Comparison of ENCODE assay signal across 16 cellular contexts in genomic region chr5:72392326-72392733, GRCh38.
A peak's percentile ranks its signal among the peaks of the same experiment; 100 is the strongest.
DNase-seq lines count a peak whose midpoint lies in the region; ATAC-seq, FAIRE-seq and TF ChIP-seq lines count a peak whose summit lies in the region.
"Had no signal": no experiment of that assay in that cellular context is flagged by ENCODE, and none has a peak within 500 bp of the region (broad histone marks: within the 10 kb centered on the region; RNA-seq: fewer than 3 reads in every experiment).

No MANE protein-coding gene starts in this region.

- ATAC-seq in pancreas (peak in 3 of 4 donors; percentile 58 to 77 (median 61)), GM19023 (IDR thresholded peaks at IDR 0.05; ENCODE audit: unreplicated experiment) (no peak)
- ATAC-seq in stimulated activated naive B cell treated with anti-CD40 and anti-IgM and Interleukin-4, amounts not matched to agents 10 μg/mL and 1 μg/mL and 100 μg/mL, for 72 hours (replicated peaks) = no peak

- no peak overlapping the region for H3K4me3 ChIP-seq in AG10803 (ENCODE audit: low read length)
- H3K4me3 ChIP-seq in fibroblast of villous mesenchyme (ENCODE audit: low read depth, low read length) = no peak overlapping the region
- no peak overlapping the region for H3K4me3 ChIP-seq in pancreas
- H3K4me3 ChIP-seq: hepatocyte, skin epidermis, tibial nerve had no signal

- H3K79me2 ChIP-seq in H9 (ENCODE audit: insufficient read depth, low read length) = no peaks in the 10 kb centered on the region
- H3K79me2 ChIP-seq: hepatocyte had no signal

- H3K27me3 ChIP-seq in pancreas (no peaks in the 10 kb centered on the region), H9 (ENCODE audit: insufficient read depth, low read length) (no peaks in the 10 kb centered on the region)
- H3K27me3 ChIP-seq: hepatocyte, tibial nerve had no signal

- DNase-seq in AG10803 (ENCODE audit: low read depth) (peak; percentile 68), RWPE1 (ENCODE audit: low spot score) (peak; percentile 55), fibroblast of villous mesenchyme (ENCODE audit: low read depth) (peak; percentile 36), pancreas (no peak), H9 (no peak), NCI-H1048 (lab: John Stamatoyannopoulos, UW) (no peak)
- DNase-seq in stimulated activated naive B cell treated with anti-CD40 and anti-IgM and Interleukin-4, amounts not matched to agents 10 μg/mL and 1 μg/mL and 100 μg/mL, for 72 hours = no peak
- DNase-seq: activated CD4-positive, alpha-beta memory T cell treated with anti-CD3 and anti-CD28 coated beads, Interleukin-2, amount 10 ng/mL, durations not matched to agents 7 days and 5 days; activated naive CD4-positive, alpha-beta T cell treated with anti-CD3 and anti-CD28 coated beads, Interleukin-2, amount 10 ng/mL, durations not matched to agents 7 days and 5 days; NCI-H1694 treated with DMSO at 0.1 percent for 48 hours had no signal

- no peak for FAIRE-seq in pancreas (lab: Jason Lieb, UNC)

- no peak overlapping the region for H3K4me3 Mint-ChIP-seq in stimulated activated naive B cell treated with anti-CD40 and anti-IgM and Interleukin-4, amounts not matched to agents 10 μg/mL and 1 μg/mL and 100 μg/mL, for 72 hours
- no peak overlapping the region for H3K4me3 Mint-ChIP-seq in H9
- H3K4me3 Mint-ChIP-seq: activated CD4-positive, alpha-beta memory T cell treated with anti-CD3 and anti-CD28 coated beads, Interleukin-2, amount 10 ng/mL, durations not matched to agents 7 days and 5 days; activated naive CD4-positive, alpha-beta T cell treated with anti-CD3 and anti-CD28 coated beads, Interleukin-2, amount 10 ng/mL, durations not matched to agents 7 days and 5 days; B cell; T-helper 1 cell treated with Interleukin-12 subunit alpha and Interleukin-12 subunit beta and Interleukin-4 antibody, amounts not matched to agents 30 μg/mL and 1 μg/mL, for 36 hours had no signal

- H3K23ac ChIP-seq in H9 (ENCODE audit: insufficient read length, low read depth, low read length) = no peak overlapping the region

- peaks cover 3 to 18% of the 10 kb centered on the region in 2 donors for H3K27me3 Mint-ChIP-seq in stimulated activated naive B cell treated with anti-CD40 and anti-IgM and Interleukin-4, amounts not matched to agents 10 μg/mL and 1 μg/mL and 100 μg/mL, for 72 hours
- no peaks in the 10 kb centered on the region; the same call in 1 of the 2 replicates for H3K27me3 Mint-ChIP-seq in H9 (ENCODE audit: low read depth)

- H3T11ph ChIP-seq in H9 (ENCODE audit: low read length) = no peak overlapping the region

- peaks cover 0 to 5% of the 10 kb centered on the region in 2 donors for H3K4me1 Mint-ChIP-seq in stimulated activated naive B cell treated with anti-CD40 and anti-IgM and Interleukin-4, amounts not matched to agents 10 μg/mL and 1 μg/mL and 100 μg/mL, for 72 hours
- H3K4me1 Mint-ChIP-seq in H9 = peaks cover 0 to 5% of the 10 kb centered on the region in 2 experiments; a peak in 2 of 4 replicates
- H3K4me1 Mint-ChIP-seq: activated CD4-positive, alpha-beta memory T cell treated with anti-CD3 and anti-CD28 coated beads, Interleukin-2, amount 10 ng/mL, durations not matched to agents 7 days and 5 days; activated naive CD4-positive, alpha-beta T cell treated with anti-CD3 and anti-CD28 coated beads, Interleukin-2, amount 10 ng/mL, durations not matched to agents 7 days and 5 days; B cell had no signal

- no peaks in the 10 kb centered on the region for H3K9me3 ChIP-seq in pancreas
- no peaks in the 10 kb centered on the region for H3K9me3 ChIP-seq in H9 (ENCODE audit: control insufficient read depth, low read depth, low read length)
- H3K9me3 ChIP-seq: tibial nerve had no signal

- no peaks in the 10 kb centered on the region for H3K36me3 ChIP-seq in pancreas
- H3K36me3 ChIP-seq: tibial nerve had no signal

- no peak overlapping the region for H2BK20ac ChIP-seq in H9 (ENCODE audit: low read depth, low read length, poor library complexity, severe bottlenecking)

- H3K56ac ChIP-seq in H9 (ENCODE audit: insufficient read length, low read depth, low read length) = no peak overlapping the region

- no peak overlapping the region for H3K18ac ChIP-seq in H9 (ENCODE audit: insufficient read length, low read depth, low read length)

- H2BK15ac ChIP-seq in H9 (ENCODE audit: low read depth, low read length) = no peak overlapping the region

- H3K36me3 Mint-ChIP-seq in stimulated activated naive B cell treated with anti-CD40 and anti-IgM and Interleukin-4, amounts not matched to agents 10 μg/mL and 1 μg/mL and 100 μg/mL, for 72 hours = no peaks in the 10 kb centered on the region
- no peaks in the 10 kb centered on the region for H3K36me3 Mint-ChIP-seq in H9 (ENCODE audit: insufficient read depth in 1 of 3, low read depth in 3 of 3)
- H3K36me3 Mint-ChIP-seq: activated naive CD4-positive, alpha-beta T cell treated with anti-CD3 and anti-CD28 coated beads, Interleukin-2, amount 10 ng/mL, durations not matched to agents 7 days and 5 days had no signal

- no peak overlapping the region for H4K5ac ChIP-seq in H9 (ENCODE audit: insufficient read length, low read depth, low read length)

- TF ChIP-seq CTCF in AG10803 (conservative IDR thresholded peaks at IDR 0.05; ENCODE audit: low read length) = no peak
- TF ChIP-seq CTCF in RWPE1 (conservative IDR thresholded peaks at IDR 0.05; ENCODE audit: low read depth) = no peak
- no peak for TF ChIP-seq CTCF in fibroblast of villous mesenchyme (IDR thresholded peaks at IDR 0.05; ENCODE audit: insufficient read depth, low read depth, low read length)
- TF ChIP-seq CTCF in pancreas (IDR thresholded peaks at IDR 0.05) = no peak
- TF ChIP-seq CTCF in H9 (conservative IDR thresholded peaks at IDR 0.05) = no peak

- no peak overlapping the region for H2AK5ac ChIP-seq in H9 (ENCODE audit: insufficient read length, low read length)

- POLR2A ChIA-PET in RWPE1 (lab: Yijun Ruan, JAX; ENCODE audit: low non-redundant PET) = no interaction called here

- peaks cover 3 to 11% (median 10%) of the 10 kb centered on the region in 3 donors for H3K4me1 ChIP-seq in pancreas
- no peaks in the 10 kb centered on the region for H3K4me1 ChIP-seq in H9 (ENCODE audit: insufficient read depth, low read length)

- no peak overlapping the region for H3K9ac ChIP-seq in H9 (ENCODE audit: extremely low read depth, insufficient read length, low read length)

- no peak overlapping the region for H4K91ac ChIP-seq in H9 (ENCODE audit: insufficient read length, low read depth, low read length)

- H2AFZ ChIP-seq in H9 (ENCODE audit: low read length) = no peak overlapping the region
- H2AFZ ChIP-seq: hepatocyte had no signal

- CTCF ChIA-PET in RWPE1 (lab: Yijun Ruan, JAX) = interaction anchor here (0.8 kb wide), 1 partner anchor 10 kb away, joined by 6 read pairs; no protein-coding TSS in a partner anchor

- H2BK120ac ChIP-seq in H9 (ENCODE audit: low read depth, low read length, poor library complexity, severe bottlenecking) = no peak overlapping the region

- no peak overlapping the region for H2BK12ac ChIP-seq in H9 (ENCODE audit: insufficient read length, low read depth, low read length)

- H4K8ac ChIP-seq in H9 (replicated peaks; ENCODE audit: insufficient read length, low read depth, low read length) = no peak overlapping the region

- H3K4me2 ChIP-seq in H9 (ENCODE audit: insufficient read depth, insufficient read length, low read length) = no peak overlapping the region
- H3K4me2 ChIP-seq: hepatocyte had no signal

- H3K14ac ChIP-seq in H9 (ENCODE audit: insufficient read depth, low read length) = no peak overlapping the region

- H3K79me1 ChIP-seq in H9 (ENCODE audit: insufficient read depth, low read depth, low read length, poor library complexity, severe bottlenecking) = no peaks in the 10 kb centered on the region

- H3K9me3 Mint-ChIP-seq in stimulated activated naive B cell treated with anti-CD40 and anti-IgM and Interleukin-4, amounts not matched to agents 10 μg/mL and 1 μg/mL and 100 μg/mL, for 72 hours = no peaks in the 10 kb centered on the region
- H3K9me3 Mint-ChIP-seq in H9 = no peaks in the 10 kb centered on the region
- H3K9me3 Mint-ChIP-seq: activated CD4-positive, alpha-beta memory T cell treated with anti-CD3 and anti-CD28 coated beads, Interleukin-2, amount 10 ng/mL, durations not matched to agents 7 days and 5 days; activated naive CD4-positive, alpha-beta T cell treated with anti-CD3 and anti-CD28 coated beads, Interleukin-2, amount 10 ng/mL, durations not matched to agents 7 days and 5 days; T-helper 1 cell treated with Interleukin-12 subunit alpha and Interleukin-12 subunit beta and Interleukin-4 antibody, amounts not matched to agents 30 μg/mL and 1 μg/mL, for 36 hours had no signal

- no peak overlapping the region for H3K27ac ChIP-seq in RWPE1
- no peak overlapping the region for H3K27ac ChIP-seq in pancreas
- no peak overlapping the region for H3K27ac ChIP-seq in H9 (ENCODE audit: insufficient read length, low read depth, low read length)
- H3K27ac ChIP-seq: hepatocyte had no signal

- 10 to 12% methylated on average over 1 of the region's 1 CpG for WGBS in pancreas, 2 donors
- no CpG with 5 or more reads among the region's 1 CpG for WGBS in H9 (ENCODE audit: extremely low coverage, insufficient read length, low lambda C conversion rate)

- H3K23me2 ChIP-seq in H9 (ENCODE audit: insufficient read length, low read depth, low read length, poor library complexity, severe bottlenecking) = no peaks in the 10 kb centered on the region

- H4K20me1 ChIP-seq in H9 (ENCODE audit: control insufficient read depth, insufficient read depth, insufficient read length) = no peaks in the 10 kb centered on the region

- H3K4ac ChIP-seq in H9 (ENCODE audit: low read depth, low read length) = no peak overlapping the region

- H2BK5ac ChIP-seq in H9 (ENCODE audit: insufficient read length, low read length) = no peak overlapping the region

- intact Hi-C loops in pancreas (cut with DNase I) = loop anchor here in 1 of 3 donors (10.0 kb wide), 1 partner anchor 132 kb away; no protein-coding TSS in a partner anchor

- H3K27ac Mint-ChIP-seq in stimulated activated naive B cell treated with anti-CD40 and anti-IgM and Interleukin-4, amounts not matched to agents 10 μg/mL and 1 μg/mL and 100 μg/mL, for 72 hours = no peak overlapping the region
- no peak overlapping the region for H3K27ac Mint-ChIP-seq in H9
- H3K27ac Mint-ChIP-seq: activated CD4-positive, alpha-beta memory T cell treated with anti-CD3 and anti-CD28 coated beads, Interleukin-2, amount 10 ng/mL, durations not matched to agents 7 days and 5 days; activated naive CD4-positive, alpha-beta T cell treated with anti-CD3 and anti-CD28 coated beads, Interleukin-2, amount 10 ng/mL, durations not matched to agents 7 days and 5 days; B cell; T-helper 1 cell treated with Interleukin-12 subunit alpha and Interleukin-12 subunit beta and Interleukin-4 antibody, amounts not matched to agents 30 μg/mL and 1 μg/mL, for 36 hours had no signal

Comparison
In these comparisons a context has a peak if more than half of its experiments do, and no peak if none do; other contexts are left out.
1. DNase-seq: peak in AG10803 (single experiment), RWPE1 (single experiment) and fibroblast of villous mesenchyme (single experiment); none in pancreas (0 of 6), stimulated activated naive B cell treated with anti-CD40 and anti-IgM and Interleukin-4, amounts not matched to agents 10 μg/mL and 1 μg/mL and 100 μg/mL, for 72 hours (single experiment), H9 (single experiment) and NCI-H1048 (single experiment).
2. ATAC-seq: peak in pancreas (3 of 4); none in stimulated activated naive B cell treated with anti-CD40 and anti-IgM and Interleukin-4, amounts not matched to agents 10 μg/mL and 1 μg/mL and 100 μg/mL, for 72 hours (0 of 2) and GM19023 (single experiment).